ENCODE assay signal across 21 cellular contexts in genomic region chr10:103746598-103746997, GRCh38.
DNase-seq lines count a peak whose midpoint lies in the region; ATAC-seq, FAIRE-seq and TF ChIP-seq lines count a peak whose summit lies in the region.
"Had no signal": no experiment of that assay in that cellular context is flagged by ENCODE, and none has a peak within 500 bp of the region (broad histone marks: within the 10 kb centered on the region; RNA-seq: fewer than 3 reads in every experiment).

No MANE protein-coding gene starts in this region.

- H3K27ac ChIP-seq in RWPE1: peak overlapping the region; percentile 89
- H3K27ac ChIP-seq in H1 (ENCODE audit: low read depth, low read length): no peak overlapping the region
- H3K27ac ChIP-seq in psoas muscle: peak overlapping the region; percentile 79
- H3K27ac ChIP-seq: WERI-Rb-1 had no signal

- no peak for FAIRE-seq in H1 (lab: Jason Lieb, UNC)
- FAIRE-seq: A204.1, RCC 7860 had no signal

- H3K4ac ChIP-seq in H1 (replicated peaks; ENCODE audit: insufficient read length, low read depth, low read length): no peak overlapping the region

- no peak overlapping the region for H3K4me2 ChIP-seq in H1 (ENCODE audit: insufficient read depth in 1 of 2, low read depth in 2 of 2, low read length in 2 of 2)

- no peak overlapping the region for H4K91ac ChIP-seq in H1 (replicated peaks; ENCODE audit: insufficient read length, low read length)

- H3K36me3 Mint-ChIP-seq in activated CD4-positive, alpha-beta T cell treated with anti-CD3 and anti-CD28 coated beads, Interleukin-2, amount 10 ng/mL, durations not matched to agents 24 days and 14 days (ENCODE audit: low read depth): peaks cover 3% of the 10 kb centered on the region
- H3K36me3 Mint-ChIP-seq: activated naive CD4-positive, alpha-beta T cell treated with anti-CD3 and anti-CD28 coated beads, Interleukin-2, amount 50 U/mL, for 24 hours; immature natural killer cell; natural killer cell treated with Interleukin-12 subunit alpha and Interleukin-12 subunit beta and Interleukin-15 and Interleukin-18, amount 100 ng/mL, for 72 hours; stimulated activated naive B cell treated with anti-CD40 and anti-IgM and Interleukin-4, amounts not matched to agents 10 μg/mL and 1 μg/mL and 100 μg/mL, for 72 hours had no signal

- H3K56ac ChIP-seq in H1 (replicated peaks; ENCODE audit: insufficient read length, low read depth, low read length): no peak overlapping the region

- H3K27ac Mint-ChIP-seq in activated CD4-positive, alpha-beta T cell treated with anti-CD3 and anti-CD28 coated beads, Interleukin-2, amount 10 ng/mL, durations not matched to agents 24 days and 14 days: peak overlapping the region; percentile 86
- H3K27ac Mint-ChIP-seq: activated naive CD4-positive, alpha-beta T cell treated with anti-CD3 and anti-CD28 coated beads, Interleukin-2, amount 50 U/mL, for 24 hours; dendritic cell treated with granulocyte-macrophage colony-stimulating factor and Interleukin-4, amounts not matched to agents 40 ng/mL and 50 ng/mL, for 4 days; natural killer cell treated with Interleukin-12 subunit alpha and Interleukin-12 subunit beta and Interleukin-15 and Interleukin-18, amount 100 ng/mL, for 72 hours; stimulated activated naive B cell treated with anti-CD40 and anti-IgM and Interleukin-4, amounts not matched to agents 10 μg/mL and 1 μg/mL and 100 μg/mL, for 72 hours had no signal

- H3K4me1 ChIP-seq in H1 (replicated peaks in 1 of 4; ENCODE audit: control insufficient read depth in 3 of 4, insufficient read depth in 4 of 4, low read length in 3 of 4) (no peaks in the 10 kb centered on the region; a peak in 2 of 7 replicates), psoas muscle (peaks cover 48% of the 10 kb centered on the region)
- H3K4me1 ChIP-seq: HAP-1 had no signal

- no peak for TF ChIP-seq POLR2A in H1 (IDR thresholded peaks at IDR 0.05; ENCODE audit: control extremely low read depth in 1 of 2, low read depth in 2 of 2, low read length in 2 of 2)

- no peaks in the 10 kb centered on the region for H3K9me3 ChIP-seq in H1 (ENCODE audit: insufficient read depth in 2 of 2, low read depth in 1 of 2, low read length in 1 of 2)
- H3K9me3 ChIP-seq in psoas muscle: no peaks in the 10 kb centered on the region
- H3K9me3 ChIP-seq: HAP-1 had no signal

- H3K14ac ChIP-seq in H1 (ENCODE audit: insufficient read length): no peak overlapping the region

- H2BK5ac ChIP-seq in H1 (ENCODE audit: low read depth, low read length): no peak overlapping the region

- H3K23ac ChIP-seq in H1 (ENCODE audit: insufficient read length): no peak overlapping the region

- H3K36me3 ChIP-seq in H1 (ENCODE audit: control insufficient read depth in 2 of 4, insufficient read depth in 4 of 4, low read length in 3 of 4): no peaks in the 10 kb centered on the region
- no peaks in the 10 kb centered on the region for H3K36me3 ChIP-seq in psoas muscle (ENCODE audit: insufficient read depth in 1 of 2, low read depth in 1 of 2)
- H3K36me3 ChIP-seq: HAP-1, WERI-Rb-1 had no signal

- H2BK15ac ChIP-seq in H1 (ENCODE audit: low read length): peak overlapping the region; percentile 46; the same call in 1 of the 2 replicates

- ATAC-seq in psoas muscle: no peak
- ATAC-seq: natural killer cell treated with Interleukin-12 subunit alpha and Interleukin-12 subunit beta and Interleukin-15 and Interleukin-18, amount 100 ng/mL, for 72 hours; stimulated activated naive B cell treated with anti-CD40 and anti-IgM and Interleukin-4, amounts not matched to agents 10 μg/mL and 1 μg/mL and 100 μg/mL, for 72 hours had no signal

- peaks cover 4% of the 10 kb centered on the region for H3K27me3 Mint-ChIP-seq in activated CD4-positive, alpha-beta T cell treated with anti-CD3 and anti-CD28 coated beads, Interleukin-2, amount 10 ng/mL, durations not matched to agents 24 days and 14 days
- H3K27me3 Mint-ChIP-seq: activated naive CD4-positive, alpha-beta T cell treated with anti-CD3 and anti-CD28 coated beads, Interleukin-2, amount 50 U/mL, for 24 hours; dendritic cell treated with granulocyte-macrophage colony-stimulating factor and Interleukin-4, amounts not matched to agents 40 ng/mL and 50 ng/mL, for 4 days; natural killer cell treated with Interleukin-12 subunit alpha and Interleukin-12 subunit beta and Interleukin-15 and Interleukin-18, amount 100 ng/mL, for 72 hours; progenitor cell of endocrine pancreas had no signal

- H2BK20ac ChIP-seq in H1 (ENCODE audit: low read length): no peak overlapping the region

- DNase-seq in activated CD4-positive, alpha-beta T cell treated with anti-CD3 and anti-CD28 coated beads, Interleukin-2, amount 10 ng/mL, durations not matched to agents 24 days and 14 days: no peak
- no peak for DNase-seq in activated CD4-positive, alpha-beta T cell treated with anti-CD3 and anti-CD28 coated beads, Interleukin-2, amount 50 U/mL, for 4 hours
- DNase-seq in RWPE1 (ENCODE audit: low spot score) (no peak), H1 (ENCODE audit: low read depth in 1 of 2, low spot score in 2 of 2) (no peak), psoas muscle (no peak), NCI-H1105 (lab: John Stamatoyannopoulos, UW) (no peak), NCI-H446 treated with DMSO at 0.1 percent for 48 hours (lab: John Stamatoyannopoulos, UW) (no peak)
- DNase-seq in central memory CD4-positive, alpha-beta T cell: no peak
- DNase-seq: DND-41; immature natural killer cell; NCI-H1417; stimulated activated naive B cell treated with anti-CD40 and anti-IgM and Interleukin-4, amounts not matched to agents 10 μg/mL and 1 μg/mL and 100 μg/mL, for 72 hours; WERI-Rb-1 had no signal

- H2BK12ac ChIP-seq in H1 (ENCODE audit: low read depth, low read length): 0 out of 2 replicates have a peak overlapping the region, but pooled peaks have one; percentile 85

- 91% methylated on average over 9 of the region's 9 CpGs; no CpG with 5 or more reads in 1 of the 2 experiments for WGBS in H1 (ENCODE audit: extremely low coverage in 1 of 2, insufficient coverage in 1 of 2, insufficient read length in 1 of 2, insufficient replicate concordance in 2 of 2, low coverage in 1 of 2, low lambda C conversion rate in 2 of 2, missing lambda C conversion rate in 1 of 2), 2 experiments
- 83 to 90% (median 90%) methylated on average over 9 of the region's 9 CpGs for WGBS in psoas muscle, 3 donors

- TF ChIP-seq EP300 in H1 (IDR thresholded peaks at IDR 0.05; ENCODE audit: borderline replicate concordance in 1 of 2, low read depth in 2 of 2, low read length in 2 of 2): no peak

- no peak overlapping the region for H3K18ac ChIP-seq in H1 (ENCODE audit: extremely low read depth, low read length)

- no peaks in the 10 kb centered on the region for H3K79me2 ChIP-seq in H1 (ENCODE audit: control insufficient read depth in 1 of 2, insufficient read depth in 2 of 2, low read length in 2 of 2)

- peak overlapping the region; percentile 54 for H3K4me3 Mint-ChIP-seq in activated CD4-positive, alpha-beta T cell treated with anti-CD3 and anti-CD28 coated beads, Interleukin-2, amount 10 ng/mL, durations not matched to agents 24 days and 14 days
- H3K4me3 Mint-ChIP-seq: dendritic cell treated with granulocyte-macrophage colony-stimulating factor and Interleukin-4, amounts not matched to agents 40 ng/mL and 50 ng/mL, for 4 days; immature natural killer cell; natural killer cell treated with Interleukin-12 subunit alpha and Interleukin-12 subunit beta and Interleukin-15 and Interleukin-18, amount 100 ng/mL, for 72 hours; stimulated activated naive B cell treated with anti-CD40 and anti-IgM and Interleukin-4, amounts not matched to agents 10 μg/mL and 1 μg/mL and 100 μg/mL, for 72 hours had no signal

- no peaks in the 10 kb centered on the region for H3K23me2 ChIP-seq in H1 (ENCODE audit: low read depth, low read length)

- H3K79me1 ChIP-seq in H1 (ENCODE audit: low read depth, low read length): no peaks in the 10 kb centered on the region

- H3K27me3 ChIP-seq in H1 (replicated peaks in 1 of 4; ENCODE audit: control insufficient read depth in 3 of 4, extremely low read depth in 1 of 4, insufficient read depth in 3 of 4, low read length in 3 of 4): no peaks in the 10 kb centered on the region; a peak in 1 of 7 replicates
- no peaks in the 10 kb centered on the region for H3K27me3 ChIP-seq in psoas muscle (ENCODE audit: insufficient read depth in 3 of 3, low read length in 2 of 3)

- no peak overlapping the region for H4K8ac ChIP-seq in H1 (ENCODE audit: extremely low read depth, insufficient read depth, low read length)

- peaks cover 51% of the 10 kb centered on the region for H3K4me1 Mint-ChIP-seq in activated CD4-positive, alpha-beta T cell treated with anti-CD3 and anti-CD28 coated beads, Interleukin-2, amount 10 ng/mL, durations not matched to agents 24 days and 14 days
- H3K4me1 Mint-ChIP-seq: immature natural killer cell had no signal

- intact Hi-C loops in activated CD4-positive, alpha-beta T cell treated with anti-CD3 and anti-CD28 coated beads, Interleukin-2, amount 10 ng/mL, durations not matched to agents 24 days and 14 days (cut with micrococcal nuclease): no loop called here
- intact Hi-C loops in psoas muscle (cut with DNase I): no loop called here

- H2BK120ac ChIP-seq in H1 (replicated peaks; ENCODE audit: low read depth, low read length): no peak overlapping the region

- H3K4me3 ChIP-seq in H1 (ENCODE audit: extremely low read depth in 1 of 4, insufficient read depth in 2 of 4, low read depth in 3 of 4, low read length in 4 of 4) (no peak overlapping the region), psoas muscle (no peak overlapping the region)
- H3K4me3 ChIP-seq: HAP-1, lung had no signal

- peaks cover 3% of the 10 kb centered on the region for H3K9me3 Mint-ChIP-seq in activated CD4-positive, alpha-beta T cell treated with anti-CD3 and anti-CD28 coated beads, Interleukin-2, amount 10 ng/mL, durations not matched to agents 24 days and 14 days
- H3K9me3 Mint-ChIP-seq: activated naive CD4-positive, alpha-beta T cell treated with anti-CD3 and anti-CD28 coated beads, Interleukin-2, amount 50 U/mL, for 24 hours; dendritic cell treated with granulocyte-macrophage colony-stimulating factor and Interleukin-4, amounts not matched to agents 40 ng/mL and 50 ng/mL, for 4 days; natural killer cell treated with Interleukin-12 subunit alpha and Interleukin-12 subunit beta and Interleukin-15 and Interleukin-18, amount 100 ng/mL, for 72 hours; stimulated activated naive B cell treated with anti-CD40 and anti-IgM and Interleukin-4, amounts not matched to agents 10 μg/mL and 1 μg/mL and 100 μg/mL, for 72 hours had no signal

- no peak for TF ChIP-seq CTCF in RWPE1 (conservative IDR thresholded peaks at IDR 0.05; ENCODE audit: low read depth)
- TF ChIP-seq CTCF in H1 (IDR thresholded peaks at IDR 0.05; ENCODE audit: control extremely low read depth in 1 of 3, insufficient read depth in 1 of 3, low read depth in 1 of 3, low read length in 3 of 3): no peak
- TF ChIP-seq CTCF in psoas muscle (IDR thresholded peaks at IDR 0.05): no peak

- H3K9ac ChIP-seq in H1 (replicated peaks in 1 of 4; ENCODE audit: extremely low read depth in 1 of 4, low read depth in 3 of 4, low read length in 3 of 4): no peak overlapping the region

- TF ChIP-seq RAD21 in H1 (IDR thresholded peaks at IDR 0.05 in 1 of 2, conservative IDR thresholded peaks at IDR 0.05 in 1 of 2; ENCODE audit: low read depth in 2 of 2, low read length in 2 of 2): no peak

- CTCF ChIA-PET in RWPE1 (lab: Yijun Ruan, JAX): interaction anchor here (0.7 to 2.1 kb wide), 2 partner anchors 12 to 38 kb away, joined by 3 to 7 read pairs; no protein-coding TSS in a partner anchor
- CTCF ChIA-PET in H1 (lab: Charles Lee; ENCODE audit: partially characterized antibody): interaction anchor here (0.5 to 23.1 kb wide), 15 partner anchors 5 to 141 kb away, joined by 3 to 304 read pairs (median 4); no protein-coding TSS in a partner anchor

- H4K5ac ChIP-seq in H1 (ENCODE audit: insufficient read length, low read depth, low read length): no peak overlapping the region

- POLR2A ChIA-PET in RWPE1 (lab: Yijun Ruan, JAX; ENCODE audit: low non-redundant PET) (interaction anchor here (0.7 to 1.0 kb wide), 2 partner anchors 32 to 124 kb away, joined by 3 read pairs; no protein-coding TSS in a partner anchor), H1 (lab: Charles Lee; ENCODE audit: partially characterized antibody) (interaction anchor here (1.4 kb wide), 1 partner anchor 23 kb away, joined by 3 read pairs; no protein-coding TSS in a partner anchor)

- H2AK5ac ChIP-seq in H1 (ENCODE audit: low read depth, low read length): no peak overlapping the region; the same call in 1 of the 2 replicates

- no peak overlapping the region for H2AFZ ChIP-seq in H1 (ENCODE audit: low read length)

- H4K20me1 ChIP-seq in H1 (replicated peaks in 1 of 2; ENCODE audit: control insufficient read depth in 1 of 2, insufficient read depth in 2 of 2, low read length in 2 of 2): no peaks in the 10 kb centered on the region
